Comparison of ENCODE assay signal across 8 cellular contexts in the genomic region with DNA sequence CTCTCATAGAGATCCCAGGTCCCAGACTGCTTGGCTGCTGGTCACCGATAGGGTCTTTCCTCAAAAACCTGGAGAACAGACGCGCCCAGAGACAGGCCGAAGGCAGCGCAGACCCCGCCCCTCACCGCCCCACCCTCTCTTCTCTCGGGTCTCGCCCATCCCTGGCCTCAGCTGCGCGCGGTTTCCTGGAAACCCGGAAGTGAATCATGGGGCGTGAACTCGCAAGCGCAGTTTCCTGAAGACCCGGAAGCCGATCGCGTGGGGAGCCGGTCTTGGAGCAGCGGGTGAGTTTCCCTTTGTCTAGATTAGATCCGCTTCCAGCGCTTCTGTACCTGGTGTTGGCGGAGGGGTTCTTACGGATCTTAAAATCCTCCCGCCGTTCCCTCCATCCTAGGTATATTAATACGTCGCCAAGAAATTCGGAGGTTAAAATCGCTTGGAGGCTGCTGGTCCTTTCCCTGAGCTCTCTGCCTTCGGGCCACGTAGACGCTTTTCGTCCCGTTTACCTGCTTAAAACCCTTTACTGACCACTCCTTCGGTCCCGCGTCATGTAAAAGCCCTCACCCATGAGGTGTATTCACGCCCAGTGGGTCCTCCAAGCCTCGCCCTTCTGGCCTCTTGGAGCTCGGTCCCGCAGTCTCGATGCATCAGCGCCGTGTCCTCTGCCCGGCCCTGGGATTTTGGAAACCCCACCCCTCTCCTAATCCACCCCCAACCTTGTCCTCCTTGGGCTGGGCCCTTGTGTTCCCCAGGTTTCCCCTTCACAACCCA. TPM values are rescaled to one million over a fixed set of nuclear protein-coding genes. Genes with fewer than 3 reads are reported as not detected.
A peak's percentile ranks its signal among the peaks of the same experiment; 100 is the strongest.
DNase-seq lines count a peak whose midpoint lies in the region; ATAC-seq, FAIRE-seq and TF ChIP-seq lines count a peak whose summit lies in the region.

A gene (plus strand): TSS at position 230 of the 771 bp plus-strand sequence. CDS start 48,293 bp downstream, outside the sequence.

- H3K27ac ChIP-seq in endothelial cell of umbilical vein (ENCODE audit: insufficient read depth, low read depth, low read length), result no peak within 1 kb of the TSS

- intact Hi-C loops in endothelial cell of umbilical vein (cut with micrococcal nuclease) (no loop called here), mucosa of descending colon (cut with DNase I, micrococcal nuclease) (no loop called here)

- peak; percentile 37 for ATAC-seq in mucosa of descending colon

- peak within 1 kb of the TSS; percentile 54 for H2AFZ ChIP-seq in endothelial cell of umbilical vein (ENCODE audit: low read depth, low read length)

- H4K20me1 ChIP-seq in endothelial cell of umbilical vein (replicated peaks; ENCODE audit: control insufficient read depth, extremely low read depth, insufficient read depth, low read length), result no peaks in the 10 kb centered on the region

- H3K27me3 ChIP-seq in endothelial cell of umbilical vein (ENCODE audit: control insufficient read depth in 2 of 2, insufficient read depth in 2 of 2, low read length in 2 of 2), result no peaks in the 10 kb centered on the region

- TF ChIP-seq POLR2A in endothelial cell of umbilical vein (IDR thresholded peaks at IDR 0.05; ENCODE audit: low read depth, low read length), result no peak

- POLR2A ChIA-PET in endothelial cell of umbilical vein (lab: Charles Lee), result no interaction called here

- BruUV-seq in endothelial cell of umbilical vein (replicated peaks; lab: Mats Ljungman, UMichigan), result TSS peak; percentile 77

- H3K9ac ChIP-seq in endothelial cell of umbilical vein (replicated peaks; ENCODE audit: extremely low read depth, insufficient read depth, low read length), result no peak within 1 kb of the TSS

- TF ChIP-seq CTCF in endothelial cell of umbilical vein (IDR thresholded peaks at IDR 0.05; ENCODE audit: extremely low read depth in 1 of 2, insufficient read depth in 1 of 2, low read depth in 1 of 2, low read length in 2 of 2) (no peak), mucosa of descending colon (IDR thresholded peaks at IDR 0.05) (no peak)

- CTCF ChIA-PET in endothelial cell of umbilical vein (lab: Charles Lee), result no interaction called here

- H3K36me3 ChIP-seq in endothelial cell of umbilical vein (ENCODE audit: control insufficient read depth in 2 of 2, extremely low read depth in 1 of 2, insufficient read depth in 2 of 2, low read length in 2 of 2), result no peaks in the 10 kb centered on the region
- no peaks in the 10 kb centered on the region for H3K36me3 ChIP-seq in mucosa of descending colon (ENCODE audit: low read depth)

- H3K4me2 ChIP-seq in endothelial cell of umbilical vein (ENCODE audit: insufficient read depth, low read length), result peak within 1 kb of the TSS; percentile 35

- H3K4me1 ChIP-seq in endothelial cell of umbilical vein (ENCODE audit: control insufficient read depth, extremely low read depth, insufficient read depth, low read length) (no peaks in the 10 kb centered on the region), mucosa of descending colon (ENCODE audit: low read depth) (peaks cover 4% of the 10 kb centered on the region)

- no peaks in the 10 kb centered on the region for H3K79me2 ChIP-seq in endothelial cell of umbilical vein (ENCODE audit: control insufficient read depth, insufficient read depth, low read length)

- no peak for FAIRE-seq in endothelial cell of umbilical vein (lab: Jason Lieb, UNC)

- H3K4me3 ChIP-seq in endothelial cell of umbilical vein (replicated peaks in 1 of 3; ENCODE audit: insufficient read depth in 1 of 3, low read depth in 1 of 3, low read length in 3 of 3) (peak within 1 kb of the TSS; percentile 8 to 58 (median 44)), mucosa of descending colon (no peak within 1 kb of the TSS)

- DNase-seq in AG08395 (ENCODE audit: low spot score) (peak; percentile 87), NCI-H1436 (lab: John Stamatoyannopoulos, UW) (peak; percentile 86), endothelial cell of umbilical vein (ENCODE audit: low read depth, low spot score) (peak; percentile 48), mucosa of descending colon (peak; percentile 64 to 72 (median 64)), MV-4-11 (lab: John Stamatoyannopoulos, UW) (no peak), LoVo (ENCODE audit: low spot score) (no peak)
- peak; percentile 57 for DNase-seq in activated CD8-positive, alpha-beta memory T cell treated with anti-CD3 and anti-CD28 coated beads, Interleukin-2, amount 50 U/mL, for 4 hours
- peak; percentile 49 to 50 for DNase-seq in stimulated activated CD8-positive, alpha-beta memory T cell treated with anti-CD3 and anti-CD28 coated beads, Interleukin-2, amount 100 ng/mL, for 48 hours (ENCODE audit: low read depth in 2 of 2)

- dilution Hi-C loops in endothelial cell of umbilical vein (cut with MboI; ENCODE audit: extremely low pct_ligation_motif_present, low sequenced_read_pairs), result no loop called here

- H3K9me3 ChIP-seq in endothelial cell of umbilical vein (replicated peaks; ENCODE audit: control insufficient read depth, insufficient read depth, low read length), result peaks cover 3% of the 10 kb centered on the region
- peaks cover 85% of the 10 kb centered on the region for H3K9me3 ChIP-seq in mucosa of descending colon

- H3K9me1 ChIP-seq in endothelial cell of umbilical vein (replicated peaks; ENCODE audit: control insufficient read depth, extremely low read depth, insufficient read depth, low read length), result no peaks in the 10 kb centered on the region

TF ChIP-seq in endothelial cell of umbilical vein, 7 proteins besides CTCF, POLR2A, EP300 and RAD21:
- TF ChIP-seq, protein P1, sequence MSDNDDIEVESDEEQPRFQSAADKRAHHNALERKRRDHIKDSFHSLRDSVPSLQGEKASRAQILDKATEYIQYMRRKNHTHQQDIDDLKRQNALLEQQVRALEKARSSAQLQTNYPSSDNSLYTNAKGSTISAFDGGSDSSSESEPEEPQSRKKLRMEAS (IDR thresholded peaks at IDR 0.05; ENCODE audit: insufficient read depth, insufficient read length), result no peak
- TF ChIP-seq GATA2 (IDR thresholded peaks at IDR 0.05; ENCODE audit: insufficient read depth, insufficient read length, low read depth, low read length) (no peak), FOS (IDR thresholded peaks at IDR 0.05; ENCODE audit: borderline replicate concordance, insufficient read depth, low read length) (no peak), JUN (IDR thresholded peaks at IDR 0.05; ENCODE audit: borderline replicate concordance, insufficient read depth, insufficient read length, low read depth) (no peak), POLR2AphosphoS5 (IDR thresholded peaks at IDR 0.05; ENCODE audit: insufficient read depth, low read depth, low read length) (peak; percentile 37)

RNA-seq across cellular contexts. Expression of the gene that starts here (rescaled TPM):
- total RNA-seq in endothelial cell of umbilical vein (0.85 and 1.00 TPM in 2 replicates), mucosa of descending colon (1 to 10 TPM in 1 of 3 donors, under 1 TPM in 2; 0.27 to 2.6 (median 0.43) TPM)
- 0.40 and 0.46 TPM in 2 replicates for polyA plus RNA-seq in endothelial cell of umbilical vein
- 0.23 and 0.28 TPM in 2 replicates for polyA plus RNA-seq in endothelial cell of umbilical vein (2011; cell fraction: cytosol; rRNA removed)
- polyA plus RNA-seq in endothelial cell of umbilical vein (2011; cell fraction: nucleus; rRNA removed), result 2.8 and 3.3 TPM in 2 replicates
- polyA plus RNA-seq in endothelial cell of umbilical vein (2012), result 0.27 and 0.59 TPM in 2 replicates
- 0.46 and 2.0 TPM in 2 replicates for polyA minus RNA-seq in endothelial cell of umbilical vein
- not detected for polyA minus RNA-seq in endothelial cell of umbilical vein (2011; cell fraction: cytosol; rRNA and poly(A)+ RNA removed)
- polyA minus RNA-seq in endothelial cell of umbilical vein (2011; cell fraction: nucleus; rRNA and poly(A)+ RNA removed), result 1.7 and 1.8 TPM in 2 replicates

Comparison
In these comparisons a context has a peak if more than half of its experiments do, and no peak if none do; other contexts are left out.
1. DNase-seq: peak in AG08395 (single experiment), NCI-H1436 (single experiment), activated CD8-positive, alpha-beta memory T cell treated with anti-CD3 and anti-CD28 coated beads, Interleukin-2, amount 50 U/mL, for 4 hours (single experiment), endothelial cell of umbilical vein (single experiment), mucosa of descending colon (3 of 3) and stimulated activated CD8-positive, alpha-beta memory T cell treated with anti-CD3 and anti-CD28 coated beads, Interleukin-2, amount 100 ng/mL, for 48 hours (2 of 2); none in MV-4-11 (single experiment) and LoVo (single experiment).